In genomic region chr7:83691095-83691494, GRCh38 we compare ENCODE assay signal across 1 cellular context.
TF ChIP-seq lines count a peak whose summit lies in the region.

No MANE protein-coding gene starts in this region.

TF ChIP-seq in WTC11, 78 proteins besides CTCF, POLR2A, EP300 and RAD21:
- TF ChIP-seq ZSCAN18 (CRISPR knock-in tag; IDR thresholded peaks at IDR 0.05) (0 out of 2 replicates have a peak, but pooled peaks have one; percentile 13), TP53 (CRISPR knock-in tag; IDR thresholded peaks at IDR 0.05) (no peak), ERG (CRISPR knock-in tag; IDR thresholded peaks at IDR 0.05) (0 out of 2 replicates have a peak, but pooled peaks have one; percentile 41), ZNF423 (CRISPR knock-in tag; IDR thresholded peaks at IDR 0.05) (peak; percentile 71)
